Comparison of ENCODE assay signal across 8 cellular contexts in genomic region chr4:6907658-6908191, GRCh38. TPM values are rescaled to one million over a fixed set of nuclear protein-coding genes. Genes with fewer than 3 reads are reported as not detected.
DNase-seq lines count a peak whose midpoint lies in the region; ATAC-seq, FAIRE-seq and TF ChIP-seq lines count a peak whose summit lies in the region.

No MANE protein-coding gene starts in this region.

- H3K36me3 ChIP-seq in Panc1 (ENCODE audit: control insufficient read depth, insufficient read depth, low read length) (no peaks in the 10 kb centered on the region), small intestine (ENCODE audit: control insufficient read depth in 2 of 2, insufficient read depth in 2 of 2, low read length in 2 of 2) (no peaks in the 10 kb centered on the region)

- peak; percentile 78 for TF ChIP-seq CTCF in Panc1 (IDR thresholded peaks at IDR 0.05)

- H3K27ac ChIP-seq in Panc1 (ENCODE audit: low read length), result no peak overlapping the region
- no peak overlapping the region for H3K27ac ChIP-seq in small intestine (ENCODE audit: low read depth in 1 of 2, low read length in 1 of 2)

- peaks cover 21% of the 10 kb centered on the region for H3K4me1 ChIP-seq in Panc1 (ENCODE audit: control insufficient read depth, insufficient read depth, low read length)
- H3K4me1 ChIP-seq in small intestine (ENCODE audit: control insufficient read depth in 2 of 2, insufficient read depth in 1 of 2, low read depth in 1 of 2, low read length in 1 of 2), result peaks cover 6 to 9% of the 10 kb centered on the region in 2 donors

- no peaks in the 10 kb centered on the region for H3K9me3 Mint-ChIP-seq in activated CD8-positive, alpha-beta memory T cell treated with anti-CD3 and anti-CD28 coated beads, Interleukin-2, amount 10 ng/mL, durations not matched to agents 7 days and 5 days (ENCODE audit: low read depth)

- H3K27me3 ChIP-seq in Panc1 (ENCODE audit: control insufficient read depth, insufficient read depth, low read length) (no peaks in the 10 kb centered on the region), small intestine (ENCODE audit: control insufficient read depth in 2 of 2, insufficient read depth in 2 of 2, low read length in 2 of 2) (no peaks in the 10 kb centered on the region)

- H3K9me3 ChIP-seq in Panc1 (ENCODE audit: control insufficient read depth, insufficient read depth, low read depth, low read length) (no peaks in the 10 kb centered on the region), small intestine (ENCODE audit: control insufficient read depth, low read depth) (no peaks in the 10 kb centered on the region)

- H3K4me3 ChIP-seq in Panc1 (ENCODE audit: low read depth in 2 of 2, low read length in 2 of 2) (no peak overlapping the region; a peak in 1 of 4 replicates), small intestine (ENCODE audit: low read depth in 1 of 2, low read length in 2 of 2) (no peak overlapping the region)

- FAIRE-seq in small intestine (lab: Jason Lieb, UNC), result no peak

- CTCF ChIA-PET in activated CD8-positive, alpha-beta memory T cell treated with anti-CD3 and anti-CD28 coated beads, Interleukin-2, amount 10 ng/mL, durations not matched to agents 7 days and 5 days (lab: Charles Lee), result interaction anchor here (1.0 to 2.4 kb wide), 5 partner anchors 8 to 188 kb away, joined by 3 to 18 read pairs (median 7); no protein-coding TSS in a partner anchor
- CTCF ChIA-PET in Panc1 (lab: Charles Lee), result no interaction called here

- H3K27me3 Mint-ChIP-seq in activated CD8-positive, alpha-beta memory T cell treated with anti-CD3 and anti-CD28 coated beads, Interleukin-2, amount 10 ng/mL, durations not matched to agents 7 days and 5 days, result no peaks in the 10 kb centered on the region

- H3K4me1 Mint-ChIP-seq in activated CD8-positive, alpha-beta memory T cell treated with anti-CD3 and anti-CD28 coated beads, Interleukin-2, amount 10 ng/mL, durations not matched to agents 7 days and 5 days, result peaks cover 70% of the 10 kb centered on the region

- ATAC-seq in activated CD8-positive, alpha-beta memory T cell treated with anti-CD3 and anti-CD28 coated beads, Interleukin-2, amount 10 ng/mL, durations not matched to agents 7 days and 5 days, result no peak
- 0 out of 2 replicates have a peak, but pooled peaks have one; percentile 31 for ATAC-seq in Panc1

- POLR2A ChIA-PET in Panc1 (lab: Charles Lee), result no interaction called here

- no peak for DNase-seq in activated CD8-positive, alpha-beta memory T cell treated with anti-CD3 and anti-CD28 coated beads, Interleukin-2, amount 10 ng/mL, durations not matched to agents 7 days and 5 days
- no peak for DNase-seq in activated CD8-positive, alpha-beta memory T cell treated with anti-CD3 and anti-CD28 coated beads for 24 hours
- DNase-seq in Panc1 (ENCODE audit: low read depth, low spot score) (no peak), head of caudate nucleus (peak; percentile 50 to 89 (median 75)), small intestine (peak; percentile 70), DMS79 treated with DMSO at 0.1 percent for 48 hours (lab: John Stamatoyannopoulos, UW) (no peak), posterior vena cava (ENCODE audit: low spot score) (no peak)
- no peak for DNase-seq in stimulated activated CD4-positive, alpha-beta T cell treated with anti-CD3 and anti-CD28 coated beads, Interleukin-12 subunit alpha, Interleukin-12 subunit beta, amount 100 ng/mL, for 4 hours

- in situ Hi-C loops in Panc1 (cut with HindIII; ENCODE audit: low pct_unique_long_range_greater_than_20kb, low sequenced_read_pairs), result no loop called here

- 19 to 30% (median 21%) methylated on average over 22 of the region's 22 CpGs for WGBS in small intestine, 3 donors

- BruUV-seq in Panc1 (replicated peaks; lab: Mats Ljungman, UMichigan), result no TSS peak

- peak overlapping the region; percentile 9 for H3K4me3 Mint-ChIP-seq in activated CD8-positive, alpha-beta memory T cell treated with anti-CD3 and anti-CD28 coated beads, Interleukin-2, amount 10 ng/mL, durations not matched to agents 7 days and 5 days

- no peak overlapping the region for H3K27ac Mint-ChIP-seq in activated CD8-positive, alpha-beta memory T cell treated with anti-CD3 and anti-CD28 coated beads, Interleukin-2, amount 10 ng/mL, durations not matched to agents 7 days and 5 days

- peaks cover 9% of the 10 kb centered on the region for H3K36me3 Mint-ChIP-seq in activated CD8-positive, alpha-beta memory T cell treated with anti-CD3 and anti-CD28 coated beads, Interleukin-2, amount 10 ng/mL, durations not matched to agents 7 days and 5 days

- intact Hi-C loops in Panc1 (cut with micrococcal nuclease; ENCODE audit: unreplicated experiment) (loop anchor here (5.0 kb wide), 1 partner anchor 175 kb away; no protein-coding TSS in a partner anchor), head of caudate nucleus (cut with DNase I) (loop anchor here (2.0 to 10.0 kb wide), 3 partner anchors 79 to 167 kb away; partner anchors contain the start of gene KIAA0232), posterior vena cava (cut with DNase I) (no loop called here)

RNA-seq across cellular contexts. Expression of gene TBC1D14, which starts 1.9 kb away (rescaled TPM):
- total RNA-seq in activated CD8-positive, alpha-beta memory T cell treated with anti-CD3 and anti-CD28 coated beads, Interleukin-2, amount 10 ng/mL, durations not matched to agents 7 days and 5 days, result 10 to 100 TPM; 49.0 to 49.1 TPM
- total RNA-seq in Panc1 (2021; ENCODE audit: unreplicated experiment) (36.3 TPM), posterior vena cava (10 to 100 TPM; 30.5 to 42.6 TPM)
- polyA plus RNA-seq in Panc1 (2012; ENCODE audit: insufficient read length), result 35.0 TPM
- polyA plus RNA-seq in small intestine, result 10 to 100 TPM; 16.8 to 31.5 (median 18.9) TPM

Comparison
In these comparisons a context has a peak if more than half of its experiments do, and no peak if none do; other contexts are left out.
1. DNase-seq: peak in head of caudate nucleus (42 of 42) and small intestine (single experiment); none in activated CD8-positive, alpha-beta memory T cell treated with anti-CD3 and anti-CD28 coated beads, Interleukin-2, amount 10 ng/mL, durations not matched to agents 7 days and 5 days (single experiment), activated CD8-positive, alpha-beta memory T cell treated with anti-CD3 and anti-CD28 coated beads for 24 hours (single experiment), Panc1 (single experiment), stimulated activated CD4-positive, alpha-beta T cell treated with anti-CD3 and anti-CD28 coated beads, Interleukin-12 subunit alpha, Interleukin-12 subunit beta, amount 100 ng/mL, for 4 hours (single experiment), DMS79 treated with DMSO at 0.1 percent for 48 hours (single experiment) and posterior vena cava (single experiment).
2. intact Hi-C loops: an anchor here in Panc1 (5.0 kb wide) and head of caudate nucleus (2.0 to 10.0 kb wide); none called in posterior vena cava.